In the genomic region with DNA sequence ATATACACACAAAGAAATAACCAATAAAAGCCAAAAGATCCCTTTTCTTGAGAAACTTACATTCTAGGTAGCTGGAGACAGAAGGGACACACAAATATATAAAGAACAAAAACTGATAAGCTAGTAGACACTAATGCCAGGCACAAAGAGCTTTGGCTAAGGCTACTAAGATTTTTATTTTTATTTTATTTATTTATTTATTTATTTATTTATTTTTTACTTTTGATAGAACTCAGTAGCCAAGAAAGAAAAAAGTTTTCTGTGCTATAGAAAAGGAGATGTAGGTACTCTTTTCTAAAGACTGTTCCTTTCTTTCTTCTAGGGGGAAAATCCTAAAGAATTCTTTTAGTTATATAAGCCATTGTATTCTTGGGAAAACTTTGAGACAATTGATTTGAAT, we compare ENCODE assay signal across 18 cellular contexts. TPM values are rescaled to one million over a fixed set of nuclear protein-coding genes. Genes with fewer than 3 reads are reported as not detected.
"Had no signal": no experiment of that assay in that cellular context is flagged by ENCODE, and none has a peak within 500 bp of the region (broad histone marks: within the 10 kb centered on the region; RNA-seq: fewer than 3 reads in every experiment).

No MANE protein-coding gene starts in this region.

- H3K27ac Mint-ChIP-seq: natural killer cell; neural progenitor cell; stimulated activated naive B cell treated with anti-CD40 and anti-IgM and Interleukin-4, amounts not matched to agents 10 μg/mL and 1 μg/mL and 100 μg/mL, for 72 hours; type B pancreatic cell had no signal

- H3K9me3 Mint-ChIP-seq: natural killer cell; neural progenitor cell; stimulated activated naive B cell treated with anti-CD40 and anti-IgM and Interleukin-4, amounts not matched to agents 10 μg/mL and 1 μg/mL and 100 μg/mL, for 72 hours; type B pancreatic cell had no signal

- H3K4me1 Mint-ChIP-seq: natural killer cell; neural progenitor cell; stimulated activated naive B cell treated with anti-CD40 and anti-IgM and Interleukin-4, amounts not matched to agents 10 μg/mL and 1 μg/mL and 100 μg/mL, for 72 hours had no signal

- DNase-seq: cortex of kidney; dorsolateral prefrontal cortex; effector CD8-positive, alpha-beta T cell; heart left ventricle; hippocampal formation; kidney glomerular epithelial cell; mammary epithelial cell; natural killer cell; nucleus accumbens; ovary; sigmoid colon; stimulated activated CD4-positive, alpha-beta T cell treated with anti-CD3 and anti-CD28 coated beads, Interleukin-2, amount 100 ng/mL, for 24 hours; stimulated activated CD4-positive, alpha-beta T cell treated with anti-CD3 and anti-CD28 coated beads, Interleukin-4, amount 100 ng/mL, for 4 hours; stimulated activated naive B cell treated with anti-CD40 and anti-IgM and Interleukin-4, amounts not matched to agents 10 μg/mL and 1 μg/mL and 100 μg/mL, for 72 hours had no signal

- ATAC-seq: heart left ventricle; left lobe of liver; natural killer cell; stimulated activated naive B cell treated with anti-CD40 and anti-IgM and Interleukin-4, amounts not matched to agents 10 μg/mL and 1 μg/mL and 100 μg/mL, for 72 hours had no signal

- H3K36me3 Mint-ChIP-seq: natural killer cell; neural progenitor cell; stimulated activated naive B cell treated with anti-CD40 and anti-IgM and Interleukin-4, amounts not matched to agents 10 μg/mL and 1 μg/mL and 100 μg/mL, for 72 hours; type B pancreatic cell had no signal

- H3K4me3 Mint-ChIP-seq: natural killer cell; neural progenitor cell; stimulated activated naive B cell treated with anti-CD40 and anti-IgM and Interleukin-4, amounts not matched to agents 10 μg/mL and 1 μg/mL and 100 μg/mL, for 72 hours; type B pancreatic cell had no signal

- H3K27me3 Mint-ChIP-seq: stimulated activated naive B cell treated with anti-CD40 and anti-IgM and Interleukin-4, amounts not matched to agents 10 μg/mL and 1 μg/mL and 100 μg/mL, for 72 hours; type B pancreatic cell had no signal

RNA-seq across cellular contexts. Expression of gene THEMIS, which starts 34.1 kb away (rescaled TPM):
- total RNA-seq: glomerular endothelial cell, mammary epithelial cell had no signal
